9 cellular contexts compared by ENCODE assay signal in genomic region chr11:57323503-57324153, GRCh38. TPM values are rescaled to one million over a fixed set of nuclear protein-coding genes. Genes with fewer than 3 reads are reported as not detected.
DNase-seq lines count a peak whose midpoint lies in the region; ATAC-seq, FAIRE-seq and TF ChIP-seq lines count a peak whose summit lies in the region.
"Had no signal": no experiment of that assay in that cellular context is flagged by ENCODE, and none has a peak within 500 bp of the region (broad histone marks: within the 10 kb centered on the region; RNA-seq: fewer than 3 reads in every experiment).

No MANE protein-coding gene starts in this region.

- CTCF ChIA-PET in activated CD8-positive, alpha-beta memory T cell treated with anti-CD3 and anti-CD28 coated beads, Interleukin-2, amount 10 ng/mL, durations not matched to agents 7 days and 5 days (lab: Charles Lee), result interaction anchor here (0.8 to 4.3 kb wide), 6 partner anchors 10 to 170 kb away, joined by 3 to 22 read pairs (median 4); partner anchors contain the start of gene SSRP1

- no peaks in the 10 kb centered on the region for H3K9me3 Mint-ChIP-seq in activated CD8-positive, alpha-beta memory T cell treated with anti-CD3 and anti-CD28 coated beads, Interleukin-2, amount 10 ng/mL, durations not matched to agents 7 days and 5 days (ENCODE audit: low read depth)

- peaks cover 14 to 18% of the 10 kb centered on the region in 2 donors for H3K36me3 ChIP-seq in kidney (ENCODE audit: control insufficient read depth in 1 of 2, insufficient read depth in 2 of 2, low read length in 2 of 2)

- H3K4me1 Mint-ChIP-seq in activated CD8-positive, alpha-beta memory T cell treated with anti-CD3 and anti-CD28 coated beads, Interleukin-2, amount 10 ng/mL, durations not matched to agents 7 days and 5 days, result peaks cover 26% of the 10 kb centered on the region

- intact Hi-C loops in kidney (cut with DNase I), result no loop called here

- DNase-seq in activated CD8-positive, alpha-beta memory T cell treated with anti-CD3 and anti-CD28 coated beads, Interleukin-2, amount 10 ng/mL, durations not matched to agents 7 days and 5 days, result no peak
- no peak for DNase-seq in activated CD8-positive, alpha-beta memory T cell treated with anti-CD3 and anti-CD28 coated beads for 24 hours
- DNase-seq in kidney (no peak), HuH-7 (ENCODE audit: low spot score) (no peak), NCI-H510A (lab: John Stamatoyannopoulos, UW) (no peak)

- peak overlapping the region; percentile 84 to 86 for H3K9ac ChIP-seq in kidney (ENCODE audit: low read length in 2 of 2)

- no peaks in the 10 kb centered on the region for H3K27me3 Mint-ChIP-seq in activated CD8-positive, alpha-beta memory T cell treated with anti-CD3 and anti-CD28 coated beads, Interleukin-2, amount 10 ng/mL, durations not matched to agents 7 days and 5 days

- peaks cover 26 to 27% of the 10 kb centered on the region in 2 donors for H3K4me1 ChIP-seq in kidney (ENCODE audit: control insufficient read depth in 1 of 2, insufficient read depth in 1 of 2, low read depth in 1 of 2, low read length in 2 of 2)

- TF ChIP-seq CTCF in kidney (IDR thresholded peaks at IDR 0.05; ENCODE audit: borderline replicate concordance, extremely low read depth, insufficient read depth), result no peak

- no peak for ATAC-seq in activated CD8-positive, alpha-beta memory T cell treated with anti-CD3 and anti-CD28 coated beads, Interleukin-2, amount 10 ng/mL, durations not matched to agents 7 days and 5 days
- no peak for ATAC-seq in HG03520 (IDR thresholded peaks at IDR 0.05; ENCODE audit: unreplicated experiment)

- H3K4me3 ChIP-seq in kidney (ENCODE audit: low read length in 2 of 2), result peak overlapping the region; percentile 70 to 78

- H3K9me3 ChIP-seq in kidney (ENCODE audit: control insufficient read depth in 1 of 2, low read length in 2 of 2), result no peaks in the 10 kb centered on the region

- FAIRE-seq in kidney (lab: Jason Lieb, UNC), result no peak

- peaks cover 24% of the 10 kb centered on the region for H3K36me3 Mint-ChIP-seq in activated CD8-positive, alpha-beta memory T cell treated with anti-CD3 and anti-CD28 coated beads, Interleukin-2, amount 10 ng/mL, durations not matched to agents 7 days and 5 days

- 12 to 37% (median 28%) methylated on average over 11 of the region's 11 CpGs for WGBS in adipose tissue, 3 donors

- H3K27ac ChIP-seq in adipose tissue (ENCODE audit: low read depth, low read length) (peak overlapping the region; percentile 48), kidney (ENCODE audit: low read depth in 2 of 2, low read length in 2 of 2) (peak overlapping the region; percentile 91 to 96), temporal lobe (ENCODE audit: low read depth, low read length) (peak overlapping the region; percentile 74)

- no peak overlapping the region for H3K27ac Mint-ChIP-seq in activated CD8-positive, alpha-beta memory T cell treated with anti-CD3 and anti-CD28 coated beads, Interleukin-2, amount 10 ng/mL, durations not matched to agents 7 days and 5 days

- H3K4me3 Mint-ChIP-seq in activated CD8-positive, alpha-beta memory T cell treated with anti-CD3 and anti-CD28 coated beads, Interleukin-2, amount 10 ng/mL, durations not matched to agents 7 days and 5 days, result peak overlapping the region; percentile 64

RNA-seq across cellular contexts. Expression of gene TNKS1BP1, which starts 1.1 kb away (rescaled TPM):
- total RNA-seq in activated CD8-positive, alpha-beta memory T cell treated with anti-CD3 and anti-CD28 coated beads, Interleukin-2, amount 10 ng/mL, durations not matched to agents 7 days and 5 days, result 1 to 10 TPM; 4.4 to 5.8 TPM
- polyA plus RNA-seq in adipose tissue (100 to 1,000 TPM in 2 of 3 donors, 10 to 100 TPM in 1; 69.8 to 237 (median 176) TPM), kidney (ENCODE audit: insufficient read depth, low read depth, low replicate concordance) (53.3 TPM)
- total RNA-seq in kidney (206 TPM), temporal lobe (13.5 TPM)

RNA-seq across cellular contexts. Expression of gene SSRP1, which starts 12.1 kb away (rescaled TPM):
- 100 to 1,000 TPM; 158 to 196 TPM for total RNA-seq in activated CD8-positive, alpha-beta memory T cell treated with anti-CD3 and anti-CD28 coated beads, Interleukin-2, amount 10 ng/mL, durations not matched to agents 7 days and 5 days
- 10 to 100 TPM; 57.0 to 63.0 (median 60.1) TPM for polyA plus RNA-seq in adipose tissue
- total RNA-seq in kidney, result 78.5 TPM
- polyA plus RNA-seq in kidney (ENCODE audit: insufficient read depth, low read depth, low replicate concordance), result 44.5 TPM
- total RNA-seq in temporal lobe, result 45.2 TPM

RNA-seq across cellular contexts. Expression of gene P2RX3, which starts 14.5 kb away (rescaled TPM):
- total RNA-seq in activated CD8-positive, alpha-beta memory T cell treated with anti-CD3 and anti-CD28 coated beads, Interleukin-2, amount 10 ng/mL, durations not matched to agents 7 days and 5 days, result not detected
- under 1 TPM in 1 of 3 donors, not detected in 2; 0.02 TPM for polyA plus RNA-seq in adipose tissue
- total RNA-seq in kidney, result not detected
- polyA plus RNA-seq in kidney (ENCODE audit: insufficient read depth, low read depth, low replicate concordance), result not detected
- total RNA-seq in temporal lobe, result not detected
- total RNA-seq: dermis microvascular lymphatic vessel endothelial cell had no signal

RNA-seq across cellular contexts. Expression of gene PRG3, which starts 57.3 kb away (rescaled TPM):
- not detected for total RNA-seq in activated CD8-positive, alpha-beta memory T cell treated with anti-CD3 and anti-CD28 coated beads, Interleukin-2, amount 10 ng/mL, durations not matched to agents 7 days and 5 days
- not detected for polyA plus RNA-seq in adipose tissue
- not detected for total RNA-seq in kidney
- polyA plus RNA-seq in kidney (ENCODE audit: insufficient read depth, low read depth, low replicate concordance), result not detected
- total RNA-seq in temporal lobe, result not detected
- total RNA-seq: dermis microvascular lymphatic vessel endothelial cell had no signal

Comparison
In these comparisons a context has a peak if more than half of its experiments do, and no peak if none do; other contexts are left out.
1. RNA of gene TNKS1BP1, which starts 1.1 kb away (total RNA-seq): 206 TPM in kidney (single experiment); 13.5 TPM in temporal lobe (single experiment) and 4.4 to 5.8 TPM in activated CD8-positive, alpha-beta memory T cell treated with anti-CD3 and anti-CD28 coated beads, Interleukin-2, amount 10 ng/mL, durations not matched to agents 7 days and 5 days; every median in the first group is over 10 times any median in the second.
2. Peak in every context shown above with its lines, with median percentiles within 50 percentile points of each other: H3K27ac ChIP-seq.